Comparison of ENCODE assay signal across 8 cellular contexts in genomic region chr19:39539519-39540332, GRCh38. TPM values are rescaled to one million over a fixed set of nuclear protein-coding genes. Genes with fewer than 3 reads are reported as not detected.
A peak's percentile ranks its signal among the peaks of the same experiment; 100 is the strongest.
DNase-seq lines count a peak whose midpoint lies in the region; ATAC-seq, FAIRE-seq and TF ChIP-seq lines count a peak whose summit lies in the region.

EID2 (minus strand) TSS chr19:39540161; CDS start chr19:39540079, 82 bp downstream.

- peaks cover 25% of the 10 kb centered on the region for H3K4me1 Mint-ChIP-seq in T-helper 1 cell treated with Interleukin-12 subunit alpha and Interleukin-12 subunit beta and Interleukin-4 antibody, amounts not matched to agents 30 μg/mL and 1 μg/mL, for 36 hours (ENCODE audit: low read depth)
- peaks cover 20% of the 10 kb centered on the region for H3K4me1 Mint-ChIP-seq in progenitor cell of endocrine pancreas (ENCODE audit: low read depth)

- TF ChIP-seq CTCF in left ventricle myocardium inferior (IDR thresholded peaks at IDR 0.05; ENCODE audit: borderline replicate concordance) (peak; percentile 92), progenitor cell of endocrine pancreas (IDR thresholded peaks at IDR 0.05; ENCODE audit: unreplicated experiment) (peak; percentile 75)

- H3K4me3 ChIP-seq in left ventricle myocardium inferior = peak within 1 kb of the TSS; percentile 91
- H3K4me3 ChIP-seq in urinary bladder (ENCODE audit: low read depth, low read length) = peak within 1 kb of the TSS; percentile 91

- H3K9me3 ChIP-seq in left ventricle myocardium inferior (replicated peaks) = no peaks in the 10 kb centered on the region

- peaks cover 7% of the 10 kb centered on the region for H3K36me3 Mint-ChIP-seq in T-helper 1 cell treated with Interleukin-12 subunit alpha and Interleukin-12 subunit beta and Interleukin-4 antibody, amounts not matched to agents 30 μg/mL and 1 μg/mL, for 36 hours (ENCODE audit: low read depth)
- no peaks in the 10 kb centered on the region for H3K36me3 Mint-ChIP-seq in progenitor cell of endocrine pancreas (ENCODE audit: insufficient read depth)

- H3K27ac Mint-ChIP-seq in T-helper 1 cell treated with Interleukin-12 subunit alpha and Interleukin-12 subunit beta and Interleukin-4 antibody, amounts not matched to agents 30 μg/mL and 1 μg/mL, for 36 hours = peak within 1 kb of the TSS; percentile 88
- H3K27ac Mint-ChIP-seq in progenitor cell of endocrine pancreas = peak within 1 kb of the TSS; percentile 99

- H3K27ac ChIP-seq in left ventricle myocardium inferior (replicated peaks) = peak within 1 kb of the TSS; percentile 97
- H3K27ac ChIP-seq in urinary bladder (ENCODE audit: low read depth) = peak within 1 kb of the TSS; percentile 96

- intact Hi-C loops in left ventricle myocardium inferior (cut with micrococcal nuclease) = no loop called here

- TF ChIP-seq POLR2A in GM12891 (IDR thresholded peaks at IDR 0.05; ENCODE audit: low read depth, low read length) = peak; percentile 62

- peak; percentile 91 for ATAC-seq in HG02870 (IDR thresholded peaks at IDR 0.05; ENCODE audit: unreplicated experiment)

- WGBS in urinary bladder = under 1% methylated on average over 84 of the region's 84 CpGs

- no peaks in the 10 kb centered on the region for H3K27me3 Mint-ChIP-seq in T-helper 1 cell treated with Interleukin-12 subunit alpha and Interleukin-12 subunit beta and Interleukin-4 antibody, amounts not matched to agents 30 μg/mL and 1 μg/mL, for 36 hours (ENCODE audit: low read depth)
- H3K27me3 Mint-ChIP-seq in progenitor cell of endocrine pancreas = peaks cover under 1% of the 10 kb centered on the region

- peak within 1 kb of the TSS; percentile 89 for H3K4me3 Mint-ChIP-seq in T-helper 1 cell treated with Interleukin-12 subunit alpha and Interleukin-12 subunit beta and Interleukin-4 antibody, amounts not matched to agents 30 μg/mL and 1 μg/mL, for 36 hours
- H3K4me3 Mint-ChIP-seq in progenitor cell of endocrine pancreas (ENCODE audit: low read depth) = peak within 1 kb of the TSS; percentile 97

- no peaks in the 10 kb centered on the region for H3K27me3 ChIP-seq in left ventricle myocardium inferior (ENCODE audit: low read depth)

- H3K36me3 ChIP-seq in left ventricle myocardium inferior (no peaks in the 10 kb centered on the region), urinary bladder (ENCODE audit: insufficient read depth) (no peaks in the 10 kb centered on the region)

- H3K4me1 ChIP-seq in left ventricle myocardium inferior = peaks cover 32% of the 10 kb centered on the region
- no peaks in the 10 kb centered on the region for H3K4me1 ChIP-seq in urinary bladder (ENCODE audit: insufficient read depth)

- H3K9me3 Mint-ChIP-seq in T-helper 1 cell treated with Interleukin-12 subunit alpha and Interleukin-12 subunit beta and Interleukin-4 antibody, amounts not matched to agents 30 μg/mL and 1 μg/mL, for 36 hours = no peaks in the 10 kb centered on the region
- no peaks in the 10 kb centered on the region for H3K9me3 Mint-ChIP-seq in progenitor cell of endocrine pancreas (ENCODE audit: low read depth)

- DNase-seq in GM12891 (ENCODE audit: insufficient read length, low spot score) (peak; percentile 82), NCI-H146 treated with DMSO at 0.1 percent for 48 hours (lab: John Stamatoyannopoulos, UW; ENCODE audit: unreplicated experiment) (peak; percentile 95), amniotic stem cell (lab: John Stamatoyannopoulos, UW) (peak; percentile 88), left ventricle myocardium inferior (peak; percentile 95), progenitor cell of endocrine pancreas (ENCODE audit: low spot score, unreplicated experiment) (peak; percentile 91)

- FAIRE-seq in GM12891 (lab: Jason Lieb, UNC) = peak; percentile 96

TF ChIP-seq in GM12891, 5 proteins besides CTCF, POLR2A, EP300 and RAD21:
- TF ChIP-seq PAX5 (IDR thresholded peaks at IDR 0.05; ENCODE audit: insufficient read depth, low read length, severe bottlenecking) = no peak
- peak; percentile 74 for TF ChIP-seq POLR2AphosphoS5 (IDR thresholded peaks at IDR 0.05; ENCODE audit: low read depth, low read length)
- TF ChIP-seq SPI1 (IDR thresholded peaks at IDR 0.05; ENCODE audit: low read depth, low read length) = no peak
- peak; percentile 75 for TF ChIP-seq POU2F2 (IDR thresholded peaks at IDR 0.05; ENCODE audit: low read depth, low read length)
- TF ChIP-seq TAF1 (IDR thresholded peaks at IDR 0.05; ENCODE audit: low read depth, low read length) = peak; percentile 66

RNA-seq across cellular contexts. Expression of gene EID2, which starts in this region (rescaled TPM):
- polyA plus RNA-seq in GM12891 (2012; ENCODE audit: low read depth, missing spikeins) = 5.2 TPM
- total RNA-seq in left ventricle myocardium inferior = 9.8 TPM
- 21.0 and 24.1 TPM in 2 replicates for total RNA-seq in progenitor cell of endocrine pancreas
- total RNA-seq in urinary bladder = 10.9 TPM
- 13.8 TPM for polyA plus RNA-seq in urinary bladder

Comparison
In these comparisons a context has a peak if more than half of its experiments do, and no peak if none do; other contexts are left out.
1. Peak in every context shown above with its lines: DNase-seq, ATAC-seq, H3K4me3 ChIP-seq and H3K27ac ChIP-seq.